Comparison of ENCODE assay signal across 26 cellular contexts in genomic region chr10:71015674-71016073, GRCh38.
DNase-seq lines count a peak whose midpoint lies in the region; ATAC-seq, FAIRE-seq and TF ChIP-seq lines count a peak whose summit lies in the region.
"Had no signal": no experiment of that assay in that cellular context is flagged by ENCODE, and none has a peak within 500 bp of the region (broad histone marks: within the 10 kb centered on the region; RNA-seq: fewer than 3 reads in every experiment).

No MANE protein-coding gene starts in this region.

- H3K27me3 Mint-ChIP-seq in effector memory CD8-positive, alpha-beta T cell, result peaks cover 22 to 64% of the 10 kb centered on the region in 2 donors

- ATAC-seq in effector memory CD8-positive, alpha-beta T cell (replicated peaks), result no peak
- ATAC-seq: activated CD4-positive, CD25-positive, alpha-beta regulatory T cell treated with anti-CD3 and anti-CD28 coated beads, Interleukin-2, amount 50 U/mL, for 24 hours; left lobe of liver; psoas muscle had no signal

- no peak overlapping the region for H3K27ac Mint-ChIP-seq in effector memory CD8-positive, alpha-beta T cell
- H3K27ac Mint-ChIP-seq: activated T-helper 2 cell treated with anti-CD3 and anti-CD28 coated beads, Interferon-gamma antibody, Interleukin-2, Interleukin-4, amounts not matched to agents 10 μg/mL and 5 μg/mL and 100 μg/mL, durations not matched to agents 14 hours and 24 hours and 36 hours; T-helper 1 cell treated with Interleukin-12 subunit alpha and Interleukin-12 subunit beta and Interleukin-4 antibody, amounts not matched to agents 30 μg/mL and 1 μg/mL, for 36 hours had no signal

- TF ChIP-seq CTCF in fibroblast of pulmonary artery (IDR thresholded peaks at IDR 0.05; ENCODE audit: low read length, missing control alignments), result no peak
- TF ChIP-seq CTCF in kidney (IDR thresholded peaks at IDR 0.05; ENCODE audit: borderline replicate concordance, extremely low read depth, insufficient read depth), result no peak

- H3K9me3 ChIP-seq in kidney (ENCODE audit: control insufficient read depth in 1 of 2, low read length in 2 of 2), result no peaks in the 10 kb centered on the region
- H3K9me3 ChIP-seq: neutrophil, psoas muscle, transverse colon had no signal

- FAIRE-seq in kidney (lab: Jason Lieb, UNC), result no peak

- H3K4me3 ChIP-seq in fibroblast of pulmonary artery (replicated peaks; ENCODE audit: low read depth, low read length) (no peak overlapping the region), kidney (ENCODE audit: low read length in 2 of 2) (no peak overlapping the region)
- H3K4me3 ChIP-seq: GM23248, psoas muscle, transverse colon had no signal

- no peaks in the 10 kb centered on the region for H3K4me1 ChIP-seq in kidney (ENCODE audit: control insufficient read depth in 1 of 2, insufficient read depth in 1 of 2, low read depth in 1 of 2, low read length in 2 of 2)
- H3K4me1 ChIP-seq: psoas muscle, transverse colon had no signal

- no peaks in the 10 kb centered on the region for H3K36me3 ChIP-seq in kidney (ENCODE audit: control insufficient read depth in 1 of 2, insufficient read depth in 2 of 2, low read length in 2 of 2)
- H3K36me3 ChIP-seq: neutrophil, transverse colon had no signal

- H3K9me3 Mint-ChIP-seq in effector memory CD8-positive, alpha-beta T cell, result no peaks in the 10 kb centered on the region
- H3K9me3 Mint-ChIP-seq: activated T-helper 2 cell treated with anti-CD3 and anti-CD28 coated beads, Interferon-gamma antibody, Interleukin-2, Interleukin-4, amounts not matched to agents 10 μg/mL and 5 μg/mL and 100 μg/mL, durations not matched to agents 14 hours and 24 hours and 36 hours; T-helper 1 cell treated with Interleukin-12 subunit alpha and Interleukin-12 subunit beta and Interleukin-4 antibody, amounts not matched to agents 30 μg/mL and 1 μg/mL, for 36 hours had no signal

- no peak overlapping the region for H3K9ac ChIP-seq in kidney (ENCODE audit: low read length in 2 of 2)
- H3K9ac ChIP-seq: GM23248 had no signal

- intact Hi-C loops in kidney (cut with DNase I), result no loop called here

- H3K4me3 Mint-ChIP-seq in effector memory CD8-positive, alpha-beta T cell, result no peak overlapping the region
- H3K4me3 Mint-ChIP-seq: T-helper 1 cell treated with Interleukin-12 subunit alpha and Interleukin-12 subunit beta and Interleukin-4 antibody, amounts not matched to agents 30 μg/mL and 1 μg/mL, for 36 hours had no signal

- no peaks in the 10 kb centered on the region for H3K36me3 Mint-ChIP-seq in effector memory CD8-positive, alpha-beta T cell (ENCODE audit: insufficient read depth)

- peak; percentile 4 for DNase-seq in CD1c-positive myeloid dendritic cell (ENCODE audit: extremely low spot score)
- DNase-seq in HT1080 (ENCODE audit: low read depth), result peak; percentile 68
- peak; percentile 38 for DNase-seq in SKM-1 treated with dmso at 0.1 percent for 144 hours (lab: John Stamatoyannopoulos, UW; ENCODE audit: unreplicated experiment)
- peak; percentile 28 for DNase-seq in fibroblast of pulmonary artery (ENCODE audit: low read depth)
- no peak for DNase-seq in effector memory CD8-positive, alpha-beta T cell
- DNase-seq in AG08396 (ENCODE audit: low spot score), result no peak
- DNase-seq in kidney, result no peak
- DNase-seq: activated CD4-positive, alpha-beta T cell treated with anti-CD3 and anti-CD28 coated beads, Interleukin-2, amount 50 U/mL, for 48 hours; activated naive CD4-positive, alpha-beta T cell treated with anti-CD3 and anti-CD28 coated beads, Interleukin-2, amount 50 U/mL, for 16 hours; activated T-cell treated with anti-CD3 and anti-CD28 coated beads for 4 hours; GDM1; GM23248; NCI-H1105 treated with DMSO at 0.1 percent for 48 hours; NCI-H187 treated with DMSO at 0.1 percent for 48 hours; NCI-H2171; NCI-H510A; OCI-M1; psoas muscle; stimulated activated CD4-positive, alpha-beta T cell treated with anti-CD3 and anti-CD28 coated beads, Interleukin-4, amount 100 ng/mL, for 1 hour; transverse colon had no signal

- peaks cover 1 to 4% of the 10 kb centered on the region in 2 donors for H3K4me1 Mint-ChIP-seq in effector memory CD8-positive, alpha-beta T cell (ENCODE audit: low read depth in 2 of 2)

- no peak overlapping the region for H3K27ac ChIP-seq in kidney (ENCODE audit: low read depth in 2 of 2, low read length in 2 of 2)
- H3K27ac ChIP-seq: C4-2B, GM23248, neutrophil, psoas muscle, transverse colon had no signal

Comparison
In these comparisons a context has a peak if more than half of its experiments do, and no peak if none do; other contexts are left out.
1. DNase-seq: peak in CD1c-positive myeloid dendritic cell (single experiment), HT1080 (single experiment), SKM-1 treated with dmso at 0.1 percent for 144 hours (single experiment) and fibroblast of pulmonary artery (single experiment); none in effector memory CD8-positive, alpha-beta T cell (0 of 3), AG08396 (single experiment) and kidney (single experiment).